15 cellular contexts compared by ENCODE assay signal in the genomic region with DNA sequence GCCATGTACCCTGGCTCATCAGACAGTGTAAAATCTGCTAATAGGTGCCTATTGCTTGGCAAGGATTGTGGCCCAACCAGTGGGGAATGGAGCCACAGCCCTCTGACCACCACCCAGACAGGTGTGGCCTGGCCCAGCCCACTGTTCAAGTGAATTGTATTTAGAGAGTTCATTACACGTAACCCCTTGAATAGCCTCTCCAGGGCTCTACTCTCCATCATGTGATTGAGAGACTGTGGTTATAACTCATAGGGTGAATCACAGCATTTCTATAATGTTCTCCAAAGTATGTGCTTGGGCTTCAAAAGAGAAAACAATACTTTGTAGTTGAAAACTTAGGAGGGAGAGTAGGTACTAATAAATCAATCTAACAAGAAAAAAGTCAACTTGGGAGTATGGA. TPM values are rescaled to one million over a fixed set of nuclear protein-coding genes. Genes with fewer than 3 reads are reported as not detected.
A peak's percentile ranks its signal among the peaks of the same experiment; 100 is the strongest.
DNase-seq lines count a peak whose midpoint lies in the region; FAIRE-seq and TF ChIP-seq lines count a peak whose summit lies in the region.
"Had no signal": no experiment of that assay in that cellular context is flagged by ENCODE, and none has a peak within 500 bp of the region (broad histone marks: within the 10 kb centered on the region; RNA-seq: fewer than 3 reads in every experiment).

No MANE protein-coding gene starts in this region.

- H3K27me3 ChIP-seq in bronchial epithelial cell (ENCODE audit: control insufficient read depth, insufficient read depth, low read length), result no peaks in the 10 kb centered on the region

- TF ChIP-seq CTCF in bronchial epithelial cell (IDR thresholded peaks at IDR 0.05; ENCODE audit: insufficient read depth, low read length, severe bottlenecking) (no peak), GM10266 (IDR thresholded peaks at IDR 0.05; ENCODE audit: control insufficient read depth, insufficient read depth, low read depth, missing control alignments) (no peak)

- DNase-seq in AG20443 (ENCODE audit: low spot score), result peak; percentile 27
- DNase-seq in HTR-8/SVneo (ENCODE audit: insufficient read length, low spot score), result peak; percentile 53
- peak; percentile 96 for DNase-seq in bronchial epithelial cell (ENCODE audit: low read depth)
- DNase-seq in kidney glomerular epithelial cell (lab: John Stamatoyannopoulos, UW), result peak; percentile 69
- DNase-seq in putamen (ENCODE audit: low spot score), result no peak
- no peak for DNase-seq in activated CD8-positive, alpha-beta memory T cell treated with anti-CD3 and anti-CD28 coated beads for 24 hours
- DNase-seq in NCI-H345 treated with DMSO at 0.1 percent for 48 hours (lab: John Stamatoyannopoulos, UW; ENCODE audit: unreplicated experiment), result no peak
- DNase-seq in GM10266 (ENCODE audit: extremely low spot score), result no peak
- DNase-seq: CD8-positive, alpha-beta T cell; effector CD4-positive, alpha-beta T cell; NCI-H1105; psoas muscle; SHP77 treated with DMSO at 0.1 percent for 48 hours; stimulated activated naive CD8-positive, alpha-beta T cell treated with anti-CD3 and anti-CD28 coated beads, Interleukin-15, Interleukin-2, amounts not matched to agents 100 U/mL and 50 U/mL, for 24 hours had no signal

- no peak overlapping the region for H3K4me3 ChIP-seq in bronchial epithelial cell (ENCODE audit: low read depth, low read length)
- H3K4me3 ChIP-seq: psoas muscle had no signal

- no peaks in the 10 kb centered on the region for H3K36me3 ChIP-seq in bronchial epithelial cell (ENCODE audit: control insufficient read depth, insufficient read depth, low read length)

- no peak for FAIRE-seq in HTR-8/SVneo (lab: Jason Lieb, UNC)
- FAIRE-seq in bronchial epithelial cell (lab: Jason Lieb, UNC), result no peak

RNA-seq across cellular contexts. Expression of gene ALDH8A1, which starts 38.4 kb away (rescaled TPM):
- 1.1 and 1.8 TPM in 2 replicates for total RNA-seq in bronchial epithelial cell
- total RNA-seq: NCI-H460 had no signal

Comparison
In these comparisons a context has a peak if more than half of its experiments do, and no peak if none do; other contexts are left out.
1. DNase-seq: peak in AG20443 (single experiment), HTR-8/SVneo (single experiment), bronchial epithelial cell (single experiment) and kidney glomerular epithelial cell (single experiment); none in putamen (single experiment), activated CD8-positive, alpha-beta memory T cell treated with anti-CD3 and anti-CD28 coated beads for 24 hours (single experiment), NCI-H345 treated with DMSO at 0.1 percent for 48 hours (single experiment) and GM10266 (single experiment).